Comparison of ENCODE assay signal across 11 cellular contexts in genomic region chr20:20680991-20681508, GRCh38. TPM values are rescaled to one million over a fixed set of nuclear protein-coding genes. Genes with fewer than 3 reads are reported as not detected.
DNase-seq lines count a peak whose midpoint lies in the region; ATAC-seq and TF ChIP-seq lines count a peak whose summit lies in the region.
"Had no signal": no experiment of that assay in that cellular context is flagged by ENCODE, and none has a peak within 500 bp of the region (broad histone marks: within the 10 kb centered on the region; RNA-seq: fewer than 3 reads in every experiment).

No MANE protein-coding gene starts in this region.

- intact Hi-C loops in right lobe of liver (cut with DNase I): no loop called here

- H3K36me3 ChIP-seq in GM23338 (ENCODE audit: insufficient read depth) (no peaks in the 10 kb centered on the region), right lobe of liver (peaks cover 0 to 7% (median 0%) of the 10 kb centered on the region in 4 donors), mesendoderm (ENCODE audit: control insufficient read depth, insufficient read depth, low read length) (no peaks in the 10 kb centered on the region), neuronal stem cell (replicated peaks in 1 of 2; ENCODE audit: control insufficient read depth in 2 of 2, insufficient read depth in 2 of 2, low read length in 2 of 2) (no peaks in the 10 kb centered on the region)

- TF ChIP-seq POLR2A in right lobe of liver (IDR thresholded peaks at IDR 0.05): no peak

- H4K20me1 ChIP-seq in GM23338 (replicated peaks; ENCODE audit: insufficient read depth): no peaks in the 10 kb centered on the region

- H2AFZ ChIP-seq in GM23338: no peak overlapping the region
- H2AFZ ChIP-seq in neuronal stem cell (ENCODE audit: low read length): no peak overlapping the region

- no peaks in the 10 kb centered on the region for H3K27me3 Mint-ChIP-seq in GM23338 (ENCODE audit: insufficient read depth, low read depth, poor library complexity)
- H3K27me3 Mint-ChIP-seq: type B pancreatic cell had no signal

- H3K9me3 ChIP-seq in right lobe of liver (no peaks in the 10 kb centered on the region), neuronal stem cell (replicated peaks in 1 of 2; ENCODE audit: control insufficient read depth in 2 of 2, insufficient read depth in 1 of 2, low read depth in 1 of 2, low read length in 2 of 2) (no peaks in the 10 kb centered on the region)

- H3K4me1 ChIP-seq in GM23338 (ENCODE audit: insufficient read depth) (no peaks in the 10 kb centered on the region; the same call in 1 of the 2 replicates), right lobe of liver (peaks cover 0 to 33% (median 13%) of the 10 kb centered on the region in 4 donors), mesendoderm (ENCODE audit: control insufficient read depth, low read depth, low read length) (peaks cover 4% of the 10 kb centered on the region), neuronal stem cell (ENCODE audit: control insufficient read depth in 2 of 2, insufficient read depth in 1 of 2, low read depth in 1 of 2, low read length in 2 of 2) (no peaks in the 10 kb centered on the region)

- H2AK5ac ChIP-seq in mesendoderm (ENCODE audit: low read length): no peak overlapping the region
- no peak overlapping the region for H2AK5ac ChIP-seq in neuronal stem cell (ENCODE audit: low read depth, low read length)

- H3K79me2 ChIP-seq in GM23338 (replicated peaks; ENCODE audit: insufficient read depth) (peaks cover 45% of the 10 kb centered on the region), mesendoderm (ENCODE audit: control insufficient read depth, insufficient read depth, low read length) (peaks cover 2% of the 10 kb centered on the region)

- H3K27ac Mint-ChIP-seq in GM23338: no peak overlapping the region; the same call in 1 of the 2 replicates
- H3K27ac Mint-ChIP-seq: brain, type B pancreatic cell had no signal

- H4K5ac ChIP-seq in mesendoderm (ENCODE audit: low read length): no peak overlapping the region

- H2BK15ac ChIP-seq in mesendoderm (replicated peaks; ENCODE audit: low read depth): no peak overlapping the region
- no peak overlapping the region for H2BK15ac ChIP-seq in neuronal stem cell (ENCODE audit: low read length)

- H2BK120ac ChIP-seq in mesendoderm (ENCODE audit: low read depth, low read length) (no peak overlapping the region), neuronal stem cell (ENCODE audit: low read depth, low read length) (no peak overlapping the region)

- H3K23ac ChIP-seq in mesendoderm (ENCODE audit: low read length) (no peak overlapping the region), neuronal stem cell (ENCODE audit: low read depth, low read length, poor library complexity) (no peak overlapping the region)

- H3K9ac ChIP-seq in mesendoderm (ENCODE audit: low read length) (no peak overlapping the region), neuronal stem cell (ENCODE audit: low read depth, low read length, poor library complexity) (no peak overlapping the region)

- H2BK12ac ChIP-seq in neuronal stem cell (ENCODE audit: low read length): no peak overlapping the region

- H3K27ac ChIP-seq in GM23338 (ENCODE audit: low read depth) (no peak overlapping the region), right lobe of liver (no peak overlapping the region), mesendoderm (ENCODE audit: low read depth, low read length) (no peak overlapping the region), neuronal stem cell (replicated peaks; ENCODE audit: low read length) (no peak overlapping the region)
- H3K27ac ChIP-seq: SK-N-MC had no signal

- H3K4me2 ChIP-seq in GM23338 (no peak overlapping the region), mesendoderm (ENCODE audit: low read length) (no peak overlapping the region), neuronal stem cell (ENCODE audit: insufficient read depth, low read length, poor library complexity, severe bottlenecking) (no peak overlapping the region)

- no peak overlapping the region for H4K8ac ChIP-seq in mesendoderm (ENCODE audit: low read depth, low read length)
- no peak overlapping the region for H4K8ac ChIP-seq in neuronal stem cell (ENCODE audit: low read depth, low read length)

- 50% methylated on average over 5 of the region's 7 CpGs for WGBS in right lobe of liver (ENCODE audit: insufficient coverage, low coverage, low lambda C conversion rate, missing lambda C conversion rate)
- WGBS in mesendoderm (ENCODE audit: extremely low coverage, insufficient coverage, low lambda C conversion rate): no CpG with 5 or more reads among the region's 7 CpGs
- WGBS in neuronal stem cell (ENCODE audit: extremely low coverage in 2 of 2, insufficient read length in 2 of 2, insufficient replicate concordance in 1 of 2), 2 donors: no CpG with 5 or more reads among the region's 7 CpGs

- no peak overlapping the region for H4K91ac ChIP-seq in neuronal stem cell (ENCODE audit: low read depth, low read length, poor library complexity)

- H3K14ac ChIP-seq in neuronal stem cell (ENCODE audit: low read length): no peak overlapping the region

- ATAC-seq in GM23338 (peak; percentile 34; the same call in 2 of the 3 replicates), right lobe of liver (peak; percentile 17 to 40 (median 28))

- H3K9me2 ChIP-seq in GM23338 (ENCODE audit: insufficient read depth): no peaks in the 10 kb centered on the region

- peak; percentile 32 for DNase-seq in DMS79 (lab: John Stamatoyannopoulos, UW)
- DNase-seq in GM23338 (ENCODE audit: low spot score): no peak
- DNase-seq in NOMO-1 treated with DMSO at 0.1 percent for 48 hours (lab: John Stamatoyannopoulos, UW; ENCODE audit: unreplicated experiment): peak; percentile 73
- DNase-seq in right lobe of liver: no peak
- DNase-seq in mesendoderm: no peak
- DNase-seq in NCI-H1105 treated with DMSO at 0.1 percent for 48 hours (lab: John Stamatoyannopoulos, UW): no peak
- DNase-seq in neuronal stem cell (ENCODE audit: low spot score): no peak
- DNase-seq in kidney glomerular epithelial cell (lab: John Stamatoyannopoulos, UW): no peak

- peaks cover 5% of the 10 kb centered on the region for H3K36me3 Mint-ChIP-seq in GM23338 (ENCODE audit: low read depth)

- H2BK5ac ChIP-seq in mesendoderm (ENCODE audit: low read length) (no peak overlapping the region), neuronal stem cell (ENCODE audit: low read length) (no peak overlapping the region)

- no peak overlapping the region for H3K18ac ChIP-seq in mesendoderm (ENCODE audit: low read length)
- H3K18ac ChIP-seq in neuronal stem cell (ENCODE audit: low read length): no peak overlapping the region

- H3K56ac ChIP-seq in mesendoderm (ENCODE audit: low read length): no peak overlapping the region

- no peaks in the 10 kb centered on the region for H3K9me3 Mint-ChIP-seq in GM23338
- H3K9me3 Mint-ChIP-seq: brain, type B pancreatic cell had no signal

- H3K79me1 ChIP-seq in mesendoderm (ENCODE audit: low read length) (peaks cover 23% of the 10 kb centered on the region), neuronal stem cell (ENCODE audit: low read depth, low read length) (no peaks in the 10 kb centered on the region)

- TF ChIP-seq CTCF in GM23338 (conservative IDR thresholded peaks at IDR 0.05; ENCODE audit: low read depth in 2 of 2) (no peak), right lobe of liver (IDR thresholded peaks at IDR 0.05) (no peak)

- H3K4me3 Mint-ChIP-seq in GM23338: no peak overlapping the region
- H3K4me3 Mint-ChIP-seq: brain, type B pancreatic cell had no signal

- H3F3A ChIP-seq in GM23338 (replicated peaks; ENCODE audit: low read depth): no peaks in the 10 kb centered on the region

- H3K27me3 ChIP-seq in GM23338 (ENCODE audit: insufficient read depth): no peaks in the 10 kb centered on the region
- no peaks in the 10 kb centered on the region for H3K27me3 ChIP-seq in right lobe of liver
- no peaks in the 10 kb centered on the region for H3K27me3 ChIP-seq in mesendoderm (ENCODE audit: insufficient read depth, low read length, poor library complexity)
- no peaks in the 10 kb centered on the region for H3K27me3 ChIP-seq in neuronal stem cell (ENCODE audit: control insufficient read depth in 3 of 3, insufficient read depth in 3 of 3, low read depth in 1 of 3, low read length in 3 of 3)

- H3K4ac ChIP-seq in mesendoderm (ENCODE audit: low read depth, low read length) (no peak overlapping the region), neuronal stem cell (ENCODE audit: low read length) (no peak overlapping the region)

- no peak overlapping the region for H3K4me3 ChIP-seq in GM23338
- H3K4me3 ChIP-seq in right lobe of liver: no peak overlapping the region
- no peak overlapping the region for H3K4me3 ChIP-seq in mesendoderm (ENCODE audit: low read length)
- no peak overlapping the region for H3K4me3 ChIP-seq in neuronal stem cell (ENCODE audit: low read length in 2 of 2)
- H3K4me3 ChIP-seq: SK-N-MC had no signal

- H3K4me1 Mint-ChIP-seq in GM23338: peaks cover 13% of the 10 kb centered on the region

TF ChIP-seq in GM23338, 12 proteins besides CTCF, POLR2A, EP300 and RAD21 (continues in another document):
- TF ChIP-seq EZH2phosphoT487 (IDR thresholded peaks at IDR 0.05; ENCODE audit: unreplicated experiment): no peak
- TF ChIP-seq JUNB (IDR thresholded peaks at IDR 0.05; ENCODE audit: unreplicated experiment): no peak
- TF ChIP-seq CREB1 (CRISPR knock-in tag; IDR thresholded peaks at IDR 0.05; ENCODE audit: low read depth): no peak
- TF ChIP-seq, protein P1, sequence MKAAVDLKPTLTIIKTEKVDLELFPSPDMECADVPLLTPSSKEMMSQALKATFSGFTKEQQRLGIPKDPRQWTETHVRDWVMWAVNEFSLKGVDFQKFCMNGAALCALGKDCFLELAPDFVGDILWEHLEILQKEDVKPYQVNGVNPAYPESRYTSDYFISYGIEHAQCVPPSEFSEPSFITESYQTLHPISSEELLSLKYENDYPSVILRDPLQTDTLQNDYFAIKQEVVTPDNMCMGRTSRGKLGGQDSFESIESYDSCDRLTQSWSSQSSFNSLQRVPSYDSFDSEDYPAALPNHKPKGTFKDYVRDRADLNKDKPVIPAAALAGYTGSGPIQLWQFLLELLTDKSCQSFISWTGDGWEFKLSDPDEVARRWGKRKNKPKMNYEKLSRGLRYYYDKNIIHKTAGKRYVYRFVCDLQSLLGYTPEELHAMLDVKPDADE (IDR thresholded peaks at IDR 0.05): no peak

RNA-seq across cellular contexts. Expression of gene RALGAPA2, which starts 31.4 kb away (rescaled TPM):
- 35.3 and 43.4 TPM in 2 replicates for total RNA-seq in GM23338 (2014; rRNA removed; shearing (Covaris generic))
- 7.8 and 13.1 TPM in 2 replicates for polyA plus RNA-seq in GM23338 (2016; fragmentation: Nextera tagmentation; extraction: Ambion mirVana)
- 10 to 100 TPM; 38.3 to 76.7 (median 62.7) TPM for total RNA-seq in right lobe of liver
- polyA plus RNA-seq in mesendoderm (2013, experiment 1 of 2): 10.8 TPM
- 10.5 TPM for polyA plus RNA-seq in mesendoderm (2013, experiment 2 of 2)
- 6.5 TPM for polyA plus RNA-seq in neuronal stem cell (2013, experiment 1 of 2)
- polyA plus RNA-seq in neuronal stem cell (2013, experiment 2 of 2): 6.5 TPM

Comparison
In these comparisons a context has a peak if more than half of its experiments do, and no peak if none do; other contexts are left out.
1. DNase-seq: peak in DMS79 (single experiment) and NOMO-1 treated with DMSO at 0.1 percent for 48 hours (single experiment); none in GM23338 (single experiment), right lobe of liver (0 of 3), mesendoderm (single experiment), NCI-H1105 treated with DMSO at 0.1 percent for 48 hours (single experiment), neuronal stem cell (single experiment) and kidney glomerular epithelial cell (single experiment).